ENCODE assay signal across 15 cellular contexts in genomic region chr12:131097247-131098177, GRCh38.
DNase-seq lines count a peak whose midpoint lies in the region; ATAC-seq and TF ChIP-seq lines count a peak whose summit lies in the region.
"Had no signal": no experiment of that assay in that cellular context is flagged by ENCODE, and none has a peak within 500 bp of the region (broad histone marks: within the 10 kb centered on the region; RNA-seq: fewer than 3 reads in every experiment).

No MANE protein-coding gene starts in this region.

- no peak for TF ChIP-seq POLR2A in gastrocnemius medialis (IDR thresholded peaks at IDR 0.05)

- no peaks in the 10 kb centered on the region for H3K4me1 ChIP-seq in endodermal cell (ENCODE audit: control insufficient read depth, insufficient read depth, low read length)
- H3K4me1 ChIP-seq in gastrocnemius medialis, result no peaks in the 10 kb centered on the region
- H3K4me1 ChIP-seq: adrenal gland, thyroid gland had no signal

- WGBS in endodermal cell (ENCODE audit: insufficient coverage in 1 of 2, insufficient read length in 1 of 2), 2 experiments, result 86 to 88% methylated on average over 21 to 30 of the region's 30 CpGs

- H3K27me3 Mint-ChIP-seq in activated T-cell treated with anti-CD3 and anti-CD28 coated beads, Interleukin-2, amount 50 U/mL, for 24 hours, result peaks cover 9% of the 10 kb centered on the region
- H3K27me3 Mint-ChIP-seq in activated T-cell treated with anti-CD3 and anti-CD28 coated beads, Interleukin-2, amount 50 U/mL, for 72 hours (ENCODE audit: low read depth), result peaks cover 5% of the 10 kb centered on the region
- H3K27me3 Mint-ChIP-seq in endodermal cell (ENCODE audit: insufficient read depth), result no peaks in the 10 kb centered on the region
- H3K27me3 Mint-ChIP-seq: central memory CD8-positive, alpha-beta T cell; memory B cell had no signal

- H3K27ac ChIP-seq in endodermal cell (ENCODE audit: low read depth, low read length) (no peak overlapping the region), gastrocnemius medialis (no peak overlapping the region)
- H3K27ac ChIP-seq: adrenal gland, thyroid gland had no signal

- H3K27me3 ChIP-seq in endodermal cell (ENCODE audit: control insufficient read depth, insufficient read depth, low read length, poor library complexity, severe bottlenecking) (no peaks in the 10 kb centered on the region), gastrocnemius medialis (no peaks in the 10 kb centered on the region)
- H3K27me3 ChIP-seq: adrenal gland, thyroid gland had no signal

- intact Hi-C loops in gastrocnemius medialis (cut with DNase I; ENCODE audit: low total_unique reads), result no loop called here

- ATAC-seq in activated T-cell treated with anti-CD3 and anti-CD28 coated beads, Interleukin-2, amount 50 U/mL, for 72 hours (replicated peaks in 1 of 2), result no peak
- no peak for ATAC-seq in gastrocnemius medialis

- H3K4me3 Mint-ChIP-seq in activated T-cell treated with anti-CD3 and anti-CD28 coated beads, Interleukin-2, amount 50 U/mL, for 24 hours, result no peak overlapping the region
- H3K4me3 Mint-ChIP-seq in activated T-cell treated with anti-CD3 and anti-CD28 coated beads, Interleukin-2, amount 50 U/mL, for 72 hours, result no peak overlapping the region
- no peak overlapping the region for H3K4me3 Mint-ChIP-seq in endodermal cell
- H3K4me3 Mint-ChIP-seq: central memory CD8-positive, alpha-beta T cell; memory B cell had no signal

- H3K9ac ChIP-seq in endodermal cell (ENCODE audit: extremely low read depth, low read length, poor library complexity, severe bottlenecking), result no peak overlapping the region

- H3K4me3 ChIP-seq in endodermal cell (ENCODE audit: low read length) (no peak overlapping the region), gastrocnemius medialis (no peak overlapping the region)
- H3K4me3 ChIP-seq: adrenal gland, thyroid gland had no signal

- H3K27ac Mint-ChIP-seq in activated T-cell treated with anti-CD3 and anti-CD28 coated beads, Interleukin-2, amount 50 U/mL, for 24 hours, result no peak overlapping the region
- H3K27ac Mint-ChIP-seq in activated T-cell treated with anti-CD3 and anti-CD28 coated beads, Interleukin-2, amount 50 U/mL, for 72 hours, result no peak overlapping the region
- H3K27ac Mint-ChIP-seq in endodermal cell, result no peak overlapping the region
- H3K27ac Mint-ChIP-seq: memory B cell had no signal

- in situ Hi-C loops in gastrocnemius medialis (cut with MboI; ENCODE audit: low sequenced_read_pairs in 4 of 4), result no loop called here

- H3K36me3 Mint-ChIP-seq in activated T-cell treated with anti-CD3 and anti-CD28 coated beads, Interleukin-2, amount 50 U/mL, for 24 hours (ENCODE audit: low read depth), result no peaks in the 10 kb centered on the region
- no peaks in the 10 kb centered on the region for H3K36me3 Mint-ChIP-seq in activated T-cell treated with anti-CD3 and anti-CD28 coated beads, Interleukin-2, amount 50 U/mL, for 72 hours (ENCODE audit: insufficient read depth in 2 of 2)
- H3K36me3 Mint-ChIP-seq in endodermal cell (ENCODE audit: low read depth), result no peaks in the 10 kb centered on the region
- H3K36me3 Mint-ChIP-seq: memory B cell had no signal

- DNase-seq in activated T-cell treated with anti-CD3 and anti-CD28 coated beads, Interleukin-2, amount 50 U/mL, for 24 hours, result peak; percentile 15
- no peak for DNase-seq in activated T-cell treated with anti-CD3 and anti-CD28 coated beads, Interleukin-2, amount 50 U/mL, for 72 hours
- peak; percentile 36 for DNase-seq in endodermal cell
- peak; percentile 82 for DNase-seq in mesenteric fat pad (ENCODE audit: low spot score)
- DNase-seq in NCI-H1930 (lab: John Stamatoyannopoulos, UW), result no peak
- no peak for DNase-seq in gastrocnemius medialis
- no peak for DNase-seq in NCI-H446 treated with DMSO at 0.1 percent for 48 hours (lab: John Stamatoyannopoulos, UW)
- no peak for DNase-seq in RPMI8226
- DNase-seq: NCI-H187; NCI-H748 treated with DMSO at 0.1 percent for 48 hours; stimulated activated CD4-positive, alpha-beta T cell treated with anti-CD3 and anti-CD28 coated beads, Interleukin-4, amount 100 ng/mL, for 4 hours had no signal

- H3K36me3 ChIP-seq in endodermal cell (ENCODE audit: control insufficient read depth, insufficient read depth, low read length), result no peaks in the 10 kb centered on the region
- H3K36me3 ChIP-seq in gastrocnemius medialis, result no peaks in the 10 kb centered on the region
- H3K36me3 ChIP-seq: adrenal gland, thyroid gland had no signal

- H3K9me3 ChIP-seq in endodermal cell (ENCODE audit: control insufficient read depth, low read length) (no peaks in the 10 kb centered on the region), gastrocnemius medialis (no peaks in the 10 kb centered on the region)
- H3K9me3 ChIP-seq: adrenal gland, thyroid gland had no signal

- no peaks in the 10 kb centered on the region for H3K9me3 Mint-ChIP-seq in activated T-cell treated with anti-CD3 and anti-CD28 coated beads, Interleukin-2, amount 50 U/mL, for 24 hours
- H3K9me3 Mint-ChIP-seq in activated T-cell treated with anti-CD3 and anti-CD28 coated beads, Interleukin-2, amount 50 U/mL, for 72 hours, result no peaks in the 10 kb centered on the region
- no peaks in the 10 kb centered on the region for H3K9me3 Mint-ChIP-seq in endodermal cell
- H3K9me3 Mint-ChIP-seq: central memory CD8-positive, alpha-beta T cell had no signal

- peaks cover 7% of the 10 kb centered on the region for H3K4me1 Mint-ChIP-seq in activated T-cell treated with anti-CD3 and anti-CD28 coated beads, Interleukin-2, amount 50 U/mL, for 24 hours (ENCODE audit: low read depth)
- peaks cover 7% of the 10 kb centered on the region for H3K4me1 Mint-ChIP-seq in activated T-cell treated with anti-CD3 and anti-CD28 coated beads, Interleukin-2, amount 50 U/mL, for 72 hours (ENCODE audit: low read depth)
- H3K4me1 Mint-ChIP-seq in endodermal cell, result no peaks in the 10 kb centered on the region

- TF ChIP-seq CTCF in endodermal cell (conservative IDR thresholded peaks at IDR 0.05) (no peak), gastrocnemius medialis (IDR thresholded peaks at IDR 0.05 in 4 of 5, conservative IDR thresholded peaks at IDR 0.05 in 1 of 5) (no peak)

Comparison
In these comparisons a context has a peak if more than half of its experiments do, and no peak if none do; other contexts are left out.
1. DNase-seq: peak in activated T-cell treated with anti-CD3 and anti-CD28 coated beads, Interleukin-2, amount 50 U/mL, for 24 hours (single experiment), endodermal cell (single experiment) and mesenteric fat pad (single experiment); none in activated T-cell treated with anti-CD3 and anti-CD28 coated beads, Interleukin-2, amount 50 U/mL, for 72 hours (0 of 2), NCI-H1930 (0 of 2), gastrocnemius medialis (0 of 2), NCI-H446 treated with DMSO at 0.1 percent for 48 hours (single experiment) and RPMI8226 (single experiment).